32 cellular contexts compared by ENCODE assay signal in the genomic region with DNA sequence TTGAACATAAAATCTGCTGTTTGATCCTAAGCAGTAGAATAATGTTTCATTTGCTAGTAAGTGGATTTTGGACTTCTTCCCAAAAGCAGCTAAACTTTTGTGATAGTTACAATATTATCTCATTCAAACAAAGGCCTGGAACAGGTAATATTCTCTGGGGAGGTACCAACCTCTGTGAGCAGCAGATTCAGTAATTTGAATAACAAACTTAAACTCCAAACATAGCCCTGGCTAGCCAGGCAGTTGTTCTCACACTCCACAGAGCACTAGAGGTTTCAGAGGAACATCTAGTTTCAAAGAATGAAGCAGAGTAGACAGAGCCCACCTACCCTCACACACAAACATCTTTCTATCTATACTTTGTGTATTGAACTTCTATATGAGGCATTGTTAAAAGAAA. TPM values are rescaled to one million over a fixed set of nuclear protein-coding genes. Genes with fewer than 3 reads are reported as not detected.
"Had no signal": no experiment of that assay in that cellular context is flagged by ENCODE, and none has a peak within 500 bp of the region (broad histone marks: within the 10 kb centered on the region; RNA-seq: fewer than 3 reads in every experiment).

No MANE protein-coding gene starts in this region.

- H3K79me2 ChIP-seq: hepatocyte had no signal

- H3K4me1 ChIP-seq: heart right ventricle, left ventricle myocardium inferior, right atrium auricular region, right lobe of liver, suprapubic skin, tibial artery, upper lobe of right lung had no signal

- H3K27me3 ChIP-seq: heart right ventricle, hepatocyte, right atrium auricular region, right lobe of liver, suprapubic skin, tibial artery, upper lobe of right lung had no signal

- H2AFZ ChIP-seq: hepatocyte had no signal

- DNase-seq: heart right ventricle; left ventricle myocardium inferior; midbrain; mucosa of descending colon; naive thymus-derived CD4-positive, alpha-beta T cell; nucleus accumbens; right lobe of liver; stimulated activated CD4-positive, alpha-beta T cell treated with anti-CD3 and anti-CD28 coated beads, Interleukin-1b, Interleukin-23, amount 100 ng/mL, for 48 hours; stimulated activated CD4-positive, alpha-beta T cell treated with anti-CD3 and anti-CD28 coated beads, Interleukin-2, amount 100 ng/mL, for 48 hours; stimulated activated CD4-positive, alpha-beta T cell treated with anti-CD3 and anti-CD28 coated beads, Interleukin-4, amount 100 ng/mL, for 4 hours; stimulated activated naive B cell treated with anti-CD40 and anti-IgM and Interleukin-4, amounts not matched to agents 10 μg/mL and 1 μg/mL and 100 μg/mL, for 72 hours; stimulated activated naive CD8-positive, alpha-beta T cell treated with anti-CD3 and anti-CD28 coated beads, Interleukin-15, Interleukin-2, amounts not matched to agents 100 U/mL and 50 U/mL, for 24 hours; tibial artery; trophoblast cell; upper lobe of right lung had no signal

- H3K4me3 Mint-ChIP-seq: naive thymus-derived CD4-positive, alpha-beta T cell; nephron; neural crest cell; stimulated activated naive B cell treated with anti-CD40 and anti-IgM and Interleukin-4, amounts not matched to agents 10 μg/mL and 1 μg/mL and 100 μg/mL, for 72 hours had no signal

- H3K27me3 Mint-ChIP-seq: progenitor cell of endocrine pancreas had no signal

- H3K36me3 Mint-ChIP-seq: naive thymus-derived CD4-positive, alpha-beta T cell; stimulated activated naive B cell treated with anti-CD40 and anti-IgM and Interleukin-4, amounts not matched to agents 10 μg/mL and 1 μg/mL and 100 μg/mL, for 72 hours had no signal

- H3K27ac Mint-ChIP-seq: naive thymus-derived CD4-positive, alpha-beta T cell; nephron; progenitor cell of endocrine pancreas; stimulated activated naive B cell treated with anti-CD40 and anti-IgM and Interleukin-4, amounts not matched to agents 10 μg/mL and 1 μg/mL and 100 μg/mL, for 72 hours had no signal

- H3K4me2 ChIP-seq: hepatocyte, smooth muscle cell had no signal

- H3K36me3 ChIP-seq: heart right ventricle, left ventricle myocardium inferior, right atrium auricular region, right lobe of liver, suprapubic skin, thoracic aorta, tibial artery, upper lobe of right lung had no signal

- H3K27ac ChIP-seq: heart right ventricle, hepatocyte, left ventricle myocardium inferior, right atrium auricular region, right lobe of liver, suprapubic skin, thoracic aorta, tibial artery, upper lobe of right lung had no signal

- H3K9me3 ChIP-seq: heart right ventricle, left ventricle myocardium inferior, mucosa of descending colon, right atrium auricular region, right lobe of liver, suprapubic skin, thoracic aorta, tibial artery, upper lobe of right lung had no signal

- H3K4me1 Mint-ChIP-seq: naive thymus-derived CD4-positive, alpha-beta T cell; neural crest cell; stimulated activated naive B cell treated with anti-CD40 and anti-IgM and Interleukin-4, amounts not matched to agents 10 μg/mL and 1 μg/mL and 100 μg/mL, for 72 hours had no signal

- H3K4me3 ChIP-seq: heart right ventricle, hepatocyte, left ventricle myocardium inferior, lung, mucosa of descending colon, right atrium auricular region, right lobe of liver, smooth muscle cell, suprapubic skin, thoracic aorta, tibial artery, upper lobe of right lung had no signal

- ATAC-seq: heart right ventricle; mucosa of descending colon; naive thymus-derived CD4-positive, alpha-beta T cell; right lobe of liver; stimulated activated naive B cell treated with anti-CD40 and anti-IgM and Interleukin-4, amounts not matched to agents 10 μg/mL and 1 μg/mL and 100 μg/mL, for 72 hours; stimulated activated naive CD8-positive, alpha-beta T cell treated with anti-CD3 and anti-CD28 coated beads, Interleukin-15, Interleukin-2, amounts not matched to agents 100 U/mL and 50 U/mL, for 24 hours; upper lobe of right lung had no signal

RNA-seq across cellular contexts. Expression of gene LGSN, which starts 40.9 kb away (rescaled TPM):
- total RNA-seq: heart right ventricle, left ventricle myocardium inferior, lower leg skin, mesenteric fat pad, myocyte, neural crest cell, osteocyte, progenitor cell of endocrine pancreas, pulmonary artery endothelial cell, right atrium auricular region, skeletal muscle tissue, smooth muscle cell, subcutaneous adipose tissue, thoracic aorta had no signal
- polyA plus RNA-seq: heart right ventricle, keratinocyte, smooth muscle cell had no signal
